In the genomic region with DNA sequence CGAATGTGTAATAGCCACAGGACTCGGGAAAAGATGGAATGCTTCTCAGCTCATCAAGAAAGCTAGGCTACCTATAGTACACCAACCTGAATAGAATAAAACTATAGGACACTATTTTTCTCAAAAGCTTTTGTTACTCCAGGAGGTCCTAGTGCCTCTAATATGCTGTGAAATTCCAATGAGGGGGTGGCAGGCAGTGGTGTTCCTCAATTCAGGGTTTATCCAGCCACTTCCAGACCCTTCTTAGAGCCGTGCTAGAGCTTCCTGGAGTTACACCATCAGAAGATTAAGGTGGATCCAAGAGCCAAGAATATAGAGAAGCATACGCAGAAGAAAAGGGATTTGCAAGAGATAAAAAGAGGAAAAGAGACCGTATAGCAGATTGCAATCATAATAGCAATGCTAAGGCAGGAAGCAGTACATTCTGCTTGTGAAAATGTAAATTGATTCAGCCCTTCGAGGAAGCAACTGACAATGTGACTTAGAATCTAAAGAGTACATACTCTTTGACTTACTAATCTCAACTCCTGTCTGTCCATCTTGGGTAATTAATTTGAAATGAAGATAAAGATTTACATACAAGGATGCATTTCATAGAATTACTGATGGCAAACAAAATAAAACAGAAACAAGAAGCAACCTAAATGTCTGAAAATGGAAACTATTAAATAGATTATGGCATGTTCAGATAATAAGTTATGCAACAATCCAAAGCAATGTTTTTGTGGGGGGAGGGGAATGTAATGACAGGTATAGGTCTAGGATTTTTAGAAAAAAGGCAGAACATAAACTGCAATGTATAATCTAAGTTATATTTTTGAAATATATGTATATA, we compare ENCODE assay signal across 1 cellular context.
A peak's percentile ranks its signal among the peaks of the same experiment; 100 is the strongest.
TF ChIP-seq lines count a peak whose summit lies in the region.

No MANE protein-coding gene starts in this region.

TF ChIP-seq in K562, 482 proteins besides CTCF, POLR2A, EP300 and RAD21 (continued from another document and continues in another):
- TF ChIP-seq, protein P1, sequence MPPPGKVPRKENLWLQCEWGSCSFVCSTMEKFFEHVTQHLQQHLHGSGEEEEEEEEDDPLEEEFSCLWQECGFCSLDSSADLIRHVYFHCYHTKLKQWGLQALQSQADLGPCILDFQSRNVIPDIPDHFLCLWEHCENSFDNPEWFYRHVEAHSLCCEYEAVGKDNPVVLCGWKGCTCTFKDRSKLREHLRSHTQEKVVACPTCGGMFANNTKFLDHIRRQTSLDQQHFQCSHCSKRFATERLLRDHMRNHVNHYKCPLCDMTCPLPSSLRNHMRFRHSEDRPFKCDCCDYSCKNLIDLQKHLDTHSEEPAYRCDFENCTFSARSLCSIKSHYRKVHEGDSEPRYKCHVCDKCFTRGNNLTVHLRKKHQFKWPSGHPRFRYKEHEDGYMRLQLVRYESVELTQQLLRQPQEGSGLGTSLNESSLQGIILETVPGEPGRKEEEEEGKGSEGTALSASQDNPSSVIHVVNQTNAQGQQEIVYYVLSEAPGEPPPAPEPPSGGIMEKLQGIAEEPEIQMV (tag; conservative IDR thresholded peaks at IDR 0.05; ENCODE audit: low read depth): no peak
- TF ChIP-seq ZNF3 (CRISPR knock-in tag; IDR thresholded peaks at IDR 0.05) (no peak), ZNF41 (CRISPR knock-in tag; conservative IDR thresholded peaks at IDR 0.05) (no peak), SAP30 (IDR thresholded peaks at IDR 0.05; ENCODE audit: borderline replicate concordance, insufficient read depth, low read depth, low read length, poor library complexity, severe bottlenecking) (no peak), YBX1 (IDR thresholded peaks at IDR 0.05) (no peak), ELF2 (CRISPR knock-in tag; IDR thresholded peaks at IDR 0.05) (no peak), TAL1 (IDR thresholded peaks at IDR 0.05) (no peak), ZNF780A (CRISPR knock-in tag; IDR thresholded peaks at IDR 0.05) (no peak), SPI1 (IDR thresholded peaks at IDR 0.05; ENCODE audit: borderline replicate concordance, low read depth, low read length) (peak; percentile 31; the same call in 1 of the 2 replicates), CTCFL (IDR thresholded peaks at IDR 0.05; ENCODE audit: borderline replicate concordance, insufficient read depth, low read depth, low read length, poor library complexity, severe bottlenecking) (no peak), ZNF717 (CRISPR knock-in tag; IDR thresholded peaks at IDR 0.05) (no peak), BCL6 (CRISPR knock-in tag; IDR thresholded peaks at IDR 0.05) (no peak), ZNF507 (tag; conservative IDR thresholded peaks at IDR 0.05) (no peak), JUNB (CRISPR knock-in tag; conservative IDR thresholded peaks at IDR 0.05) (no peak), ZBTB26 (CRISPR knock-in tag; IDR thresholded peaks at IDR 0.05) (0 out of 2 replicates have a peak, but pooled peaks have one; percentile 8), ZC3H8 (IDR thresholded peaks at IDR 0.05) (no peak), ZNF384 (IDR thresholded peaks at IDR 0.05; ENCODE audit: low read depth, low read length) (no peak), ZBED1 (IDR thresholded peaks at IDR 0.05) (no peak), ZNF224 (CRISPR knock-in tag; IDR thresholded peaks at IDR 0.05) (no peak), CHD2 (IDR thresholded peaks at IDR 0.05; ENCODE audit: low read depth, low read length) (no peak), PATZ1 (CRISPR knock-in tag; IDR thresholded peaks at IDR 0.05; ENCODE audit: borderline replicate concordance) (no peak), POLR2H (tag; IDR thresholded peaks at IDR 0.05; ENCODE audit: low read depth) (0 out of 2 replicates have a peak, but pooled peaks have one; percentile 34), NCOA2 (IDR thresholded peaks at IDR 0.05; ENCODE audit: partially characterized antibody in 2 of 2) (no peak), TAF9B (IDR thresholded peaks at IDR 0.05; ENCODE audit: partially characterized antibody) (no peak), TCF3 (CRISPR knock-in tag; IDR thresholded peaks at IDR 0.05) (no peak), KLF13 (tag; IDR thresholded peaks at IDR 0.05; ENCODE audit: borderline replicate concordance, low read depth) (no peak), RBBP5 (IDR thresholded peaks at IDR 0.05; ENCODE audit: borderline replicate concordance, insufficient read depth, low read length, poor library complexity, severe bottlenecking) (peak; percentile 37), SMAD3 (CRISPR knock-in tag; conservative IDR thresholded peaks at IDR 0.05) (no peak), TBP (optimal IDR thresholded peaks at IDR 0.05; ENCODE audit: low read depth, low read length) (no peak), ZNF280A (IDR thresholded peaks at IDR 0.05; ENCODE audit: low read depth, partially characterized antibody) (no peak), SFPQ (IDR thresholded peaks at IDR 0.05; ENCODE audit: low read depth, low read length) (no peak)
- TF ChIP-seq, protein P2, sequence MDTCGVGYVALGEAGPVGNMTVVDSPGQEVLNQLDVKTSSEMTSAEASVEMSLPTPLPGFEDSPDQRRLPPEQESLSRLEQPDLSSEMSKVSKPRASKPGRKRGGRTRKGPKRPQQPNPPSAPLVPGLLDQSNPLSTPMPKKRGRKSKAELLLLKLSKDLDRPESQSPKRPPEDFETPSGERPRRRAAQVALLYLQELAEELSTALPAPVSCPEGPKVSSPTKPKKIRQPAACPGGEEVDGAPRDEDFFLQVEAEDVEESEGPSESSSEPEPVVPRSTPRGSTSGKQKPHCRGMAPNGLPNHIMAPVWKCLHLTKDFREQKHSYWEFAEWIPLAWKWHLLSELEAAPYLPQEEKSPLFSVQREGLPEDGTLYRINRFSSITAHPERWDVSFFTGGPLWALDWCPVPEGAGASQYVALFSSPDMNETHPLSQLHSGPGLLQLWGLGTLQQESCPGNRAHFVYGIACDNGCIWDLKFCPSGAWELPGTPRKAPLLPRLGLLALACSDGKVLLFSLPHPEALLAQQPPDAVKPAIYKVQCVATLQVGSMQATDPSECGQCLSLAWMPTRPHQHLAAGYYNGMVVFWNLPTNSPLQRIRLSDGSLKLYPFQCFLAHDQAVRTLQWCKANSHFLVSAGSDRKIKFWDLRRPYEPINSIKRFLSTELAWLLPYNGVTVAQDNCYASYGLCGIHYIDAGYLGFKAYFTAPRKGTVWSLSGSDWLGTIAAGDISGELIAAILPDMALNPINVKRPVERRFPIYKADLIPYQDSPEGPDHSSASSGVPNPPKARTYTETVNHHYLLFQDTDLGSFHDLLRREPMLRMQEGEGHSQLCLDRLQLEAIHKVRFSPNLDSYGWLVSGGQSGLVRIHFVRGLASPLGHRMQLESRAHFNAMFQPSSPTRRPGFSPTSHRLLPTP (IDR thresholded peaks at IDR 0.05; ENCODE audit: borderline replicate concordance, extremely low read depth, insufficient read length): no peak
- TF ChIP-seq, protein P3, sequence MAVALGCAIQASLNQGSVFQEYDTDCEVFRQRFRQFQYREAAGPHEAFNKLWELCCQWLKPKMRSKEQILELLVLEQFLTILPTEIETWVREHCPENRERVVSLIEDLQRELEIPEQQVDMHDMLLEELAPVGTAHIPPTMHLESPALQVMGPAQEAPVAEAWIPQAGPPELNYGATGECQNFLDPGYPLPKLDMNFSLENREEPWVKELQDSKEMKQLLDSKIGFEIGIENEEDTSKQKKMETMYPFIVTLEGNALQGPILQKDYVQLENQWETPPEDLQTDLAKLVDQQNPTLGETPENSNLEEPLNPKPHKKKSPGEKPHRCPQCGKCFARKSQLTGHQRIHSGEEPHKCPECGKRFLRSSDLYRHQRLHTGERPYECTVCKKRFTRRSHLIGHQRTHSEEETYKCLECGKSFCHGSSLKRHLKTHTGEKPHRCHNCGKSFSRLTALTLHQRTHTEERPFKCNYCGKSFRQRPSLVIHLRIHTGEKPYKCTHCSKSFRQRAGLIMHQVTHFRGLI (CRISPR knock-in tag; IDR thresholded peaks at IDR 0.05): no peak
- TF ChIP-seq, protein P4, sequence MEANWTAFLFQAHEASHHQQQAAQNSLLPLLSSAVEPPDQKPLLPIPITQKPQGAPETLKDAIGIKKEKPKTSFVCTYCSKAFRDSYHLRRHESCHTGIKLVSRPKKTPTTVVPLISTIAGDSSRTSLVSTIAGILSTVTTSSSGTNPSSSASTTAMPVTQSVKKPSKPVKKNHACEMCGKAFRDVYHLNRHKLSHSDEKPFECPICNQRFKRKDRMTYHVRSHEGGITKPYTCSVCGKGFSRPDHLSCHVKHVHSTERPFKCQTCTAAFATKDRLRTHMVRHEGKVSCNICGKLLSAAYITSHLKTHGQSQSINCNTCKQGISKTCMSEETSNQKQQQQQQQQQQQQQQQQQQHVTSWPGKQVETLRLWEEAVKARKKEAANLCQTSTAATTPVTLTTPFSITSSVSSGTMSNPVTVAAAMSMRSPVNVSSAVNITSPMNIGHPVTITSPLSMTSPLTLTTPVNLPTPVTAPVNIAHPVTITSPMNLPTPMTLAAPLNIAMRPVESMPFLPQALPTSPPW (CRISPR knock-in tag; IDR thresholded peaks at IDR 0.05): no peak
- TF ChIP-seq, protein P5, sequence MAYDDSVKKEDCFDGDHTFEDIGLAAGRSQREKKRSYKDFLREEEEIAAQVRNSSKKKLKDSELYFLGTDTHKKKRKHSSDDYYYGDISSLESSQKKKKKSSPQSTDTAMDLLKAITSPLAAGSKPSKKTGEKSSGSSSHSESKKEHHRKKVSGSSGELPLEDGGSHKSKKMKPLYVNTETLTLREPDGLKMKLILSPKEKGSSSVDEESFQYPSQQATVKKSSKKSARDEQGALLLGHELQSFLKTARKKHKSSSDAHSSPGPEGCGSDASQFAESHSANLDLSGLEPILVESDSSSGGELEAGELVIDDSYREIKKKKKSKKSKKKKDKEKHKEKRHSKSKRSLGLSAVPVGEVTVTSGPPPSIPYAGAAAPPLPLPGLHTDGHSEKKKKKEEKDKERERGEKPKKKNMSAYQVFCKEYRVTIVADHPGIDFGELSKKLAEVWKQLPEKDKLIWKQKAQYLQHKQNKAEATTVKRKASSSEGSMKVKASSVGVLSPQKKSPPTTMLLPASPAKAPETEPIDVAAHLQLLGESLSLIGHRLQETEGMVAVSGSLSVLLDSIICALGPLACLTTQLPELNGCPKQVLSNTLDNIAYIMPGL (CRISPR knock-in tag; IDR thresholded peaks at IDR 0.05): no peak
- TF ChIP-seq, protein P6, sequence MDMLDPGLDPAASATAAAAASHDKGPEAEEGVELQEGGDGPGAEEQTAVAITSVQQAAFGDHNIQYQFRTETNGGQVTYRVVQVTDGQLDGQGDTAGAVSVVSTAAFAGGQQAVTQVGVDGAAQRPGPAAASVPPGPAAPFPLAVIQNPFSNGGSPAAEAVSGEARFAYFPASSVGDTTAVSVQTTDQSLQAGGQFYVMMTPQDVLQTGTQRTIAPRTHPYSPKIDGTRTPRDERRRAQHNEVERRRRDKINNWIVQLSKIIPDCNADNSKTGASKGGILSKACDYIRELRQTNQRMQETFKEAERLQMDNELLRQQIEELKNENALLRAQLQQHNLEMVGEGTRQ (CRISPR knock-in tag; IDR thresholded peaks at IDR 0.05): no peak
